8 cellular contexts compared by ENCODE assay signal in the genomic region with DNA sequence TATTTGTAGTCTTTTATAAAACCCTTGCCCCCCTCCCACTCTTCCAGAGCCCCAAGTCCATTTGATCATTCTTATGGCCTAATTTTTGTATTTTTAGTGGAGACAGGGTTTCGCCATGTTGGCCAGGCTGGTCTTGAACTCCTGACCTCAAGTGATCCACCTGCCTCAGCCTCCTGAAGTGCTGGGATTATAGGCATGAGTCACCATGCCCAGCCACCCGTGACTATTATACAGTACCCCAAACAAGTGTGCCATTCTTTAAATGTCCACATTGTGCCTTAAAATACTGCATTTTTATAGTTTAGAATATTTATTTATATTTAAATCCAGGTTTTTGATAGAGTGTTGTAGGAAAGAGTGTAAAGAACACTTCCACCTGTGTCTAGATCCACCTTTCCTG.
DNase-seq lines count a peak whose midpoint lies in the region; ATAC-seq, FAIRE-seq and TF ChIP-seq lines count a peak whose summit lies in the region.
"Not testable (repeated sequence)": the region's sequence is repeated elsewhere in the genome, so short reads cannot be mapped to it uniquely, and the experiment has no call there.

No MANE protein-coding gene starts in this region.

- POLR2A ChIA-PET in T-cell (lab: Charles Lee) (interaction anchor here (0.6 to 1.2 kb wide), 10 partner anchors 17 to 1103 kb away, joined by 3 to 13 read pairs (median 4); no protein-coding TSS in a partner anchor), HepG2 (lab: Yijun Ruan, JAX) (interaction anchor here (1.7 kb wide), 1 partner anchor 68 kb away, joined by 5 read pairs; no protein-coding TSS in a partner anchor)

- H3K4me2 ChIP-seq in BLaER1 (peak overlapping the region; percentile 64), HepG2 (ENCODE audit: low read depth, low read length) (peak overlapping the region; percentile 57; the same call in 1 of the 2 replicates)

- not testable (repeated sequence) for ATAC-seq in T-cell (replicated peaks in 1 of 4); HepG2; pancreas

- in situ Hi-C loops in HepG2 (cut with HindIII; ENCODE audit: extremely low pct_ligation_motif_present, low pct_unique_long_range_greater_than_20kb): loop anchor here (5.0 to 25.0 kb wide), 3 partner anchors 103 to 493 kb away; a partner anchor contains a TSS

- DNase-seq in T-cell; activated T-helper 2 cell treated with anti-CD3 and anti-CD28 coated beads, Interferon-gamma antibody, Interleukin-2, Interleukin-4, amounts not matched to agents 10 μg/mL and 5 μg/mL and 100 μg/mL, durations not matched to agents 14 hours and 24 hours and 36 hours (ENCODE audit: low spot score); HepG2 (ENCODE audit: low spot score); pancreas; tibial nerve (ENCODE audit: low spot score in 2 of 2): not testable (repeated sequence)

- not testable (repeated sequence) for TF ChIP-seq CTCF in HepG2 (CRISPR knock-in tag; IDR thresholded peaks at IDR 0.05); pancreas (IDR thresholded peaks at IDR 0.05); tibial nerve (IDR thresholded peaks at IDR 0.05)

- H3K4me1 Mint-ChIP-seq in IgD-negative memory B cell (peaks cover 47 to 76% (median 59%) of the 10 kb centered on the region in 3 donors), T-cell (peaks cover 85 to 95% (median 94%) of the 10 kb centered on the region in 3 donors)
- H3K4me1 Mint-ChIP-seq in activated T-helper 2 cell treated with anti-CD3 and anti-CD28 coated beads, Interferon-gamma antibody, Interleukin-2, Interleukin-4, amounts not matched to agents 10 μg/mL and 5 μg/mL and 100 μg/mL, durations not matched to agents 14 hours and 24 hours and 36 hours (ENCODE audit: low read depth): peaks cover 80% of the 10 kb centered on the region
- peaks cover 39% of the 10 kb centered on the region for H3K4me1 Mint-ChIP-seq in dendritic cell treated with granulocyte-macrophage colony-stimulating factor and Interleukin-4, amounts not matched to agents 40 ng/mL and 50 ng/mL, for 4 days (ENCODE audit: low read depth)

- peaks cover 60% of the 10 kb centered on the region for H3K4me1 ChIP-seq in BLaER1
- peaks cover 71% of the 10 kb centered on the region for H3K4me1 ChIP-seq in HepG2 (ENCODE audit: insufficient read depth, low read length)
- peaks cover 0 to 40% (median 6%) of the 10 kb centered on the region in 3 donors for H3K4me1 ChIP-seq in pancreas
- H3K4me1 ChIP-seq in tibial nerve: peaks cover 0 to 65% (median 27%) of the 10 kb centered on the region in 4 donors

- H3K4me3 Mint-ChIP-seq in IgD-negative memory B cell (peak overlapping the region; percentile 5 to 94 (median 64)), T-cell (peak overlapping the region; percentile 21 to 69 (median 43))
- H3K4me3 Mint-ChIP-seq in activated T-helper 2 cell treated with anti-CD3 and anti-CD28 coated beads, Interferon-gamma antibody, Interleukin-2, Interleukin-4, amounts not matched to agents 10 μg/mL and 5 μg/mL and 100 μg/mL, durations not matched to agents 14 hours and 24 hours and 36 hours (ENCODE audit: low read depth); dendritic cell treated with granulocyte-macrophage colony-stimulating factor and Interleukin-4, amounts not matched to agents 40 ng/mL and 50 ng/mL, for 4 days: not testable (repeated sequence)

- H3K79me2 ChIP-seq in HepG2 (ENCODE audit: insufficient read depth, low read length): peaks cover 23% of the 10 kb centered on the region

- WGBS in HepG2 (ENCODE audit: low lambda C conversion rate): 90% methylated on average over 2 of the region's 2 CpGs
- 85 to 95% methylated on average over 2 of the region's 2 CpGs for WGBS in pancreas, 2 donors
- WGBS in tibial nerve, 2 donors: 72 to 87% methylated on average over 2 of the region's 2 CpGs

- TF ChIP-seq EP300 in HepG2 (IDR thresholded peaks at IDR 0.05; ENCODE audit: low read depth in 2 of 2, low read length in 2 of 2); HepG2 (CRISPR knock-in tag; IDR thresholded peaks at IDR 0.05; ENCODE audit: borderline replicate concordance); tibial nerve (IDR thresholded peaks at IDR 0.05): not testable (repeated sequence)

- peaks cover 32% of the 10 kb centered on the region; the same call in 1 of the 2 replicates for H3K36me3 ChIP-seq in BLaER1
- not testable (repeated sequence) for H3K36me3 ChIP-seq in HepG2 (replicated peaks in 1 of 2; ENCODE audit: control insufficient read depth in 1 of 2, insufficient read depth in 2 of 2, low read length in 2 of 2); pancreas; tibial nerve

- not testable (repeated sequence) for H3K4me3 ChIP-seq in BLaER1; HepG2 (replicated peaks in 1 of 3; ENCODE audit: insufficient read depth in 1 of 3, low read depth in 2 of 3, low read length in 3 of 3); pancreas; tibial nerve

- H3K9ac ChIP-seq in BLaER1: 0 out of 2 replicates have a peak overlapping the region, but pooled peaks have one; percentile 54
- H3K9ac ChIP-seq in HepG2 (ENCODE audit: insufficient read depth, low read depth, low read length): peak overlapping the region; percentile 31; the same call in 1 of the 2 replicates

- not testable (repeated sequence) for TF ChIP-seq RAD21 in HepG2 (CRISPR knock-in tag; IDR thresholded peaks at IDR 0.05)

- CTCF ChIA-PET in T-cell (lab: Charles Lee): interaction anchor here (0.6 to 1.1 kb wide), 3 partner anchors 23 to 121 kb away, joined by 3 to 4 read pairs (median 3); no protein-coding TSS in a partner anchor
- CTCF ChIA-PET in HepG2 (lab: Yijun Ruan, JAX; ENCODE audit: low intra/inter-chr PET ratio, low total read pairs): not testable (repeated sequence)

- BruUV-seq in HepG2 (replicated peaks; lab: Mats Ljungman, UMichigan): not testable (repeated sequence)

- not testable (repeated sequence) for H2AFZ ChIP-seq in HepG2 (ENCODE audit: low read length)

- peak overlapping the region; percentile 60 for H3K27ac ChIP-seq in BLaER1
- peak overlapping the region; percentile 88 for H3K27ac ChIP-seq in HepG2 (ENCODE audit: extremely low read length, insufficient read depth, low read length)
- H3K27ac ChIP-seq in pancreas: peak overlapping the region in 3 of 4 donors; percentile 14 to 81 (median 67)
- H3K27ac ChIP-seq in tibial nerve: peak overlapping the region in 3 of 4 donors; percentile 51 to 70 (median 58)

- not testable (repeated sequence) for H3K27me3 ChIP-seq in BLaER1; HepG2 (ENCODE audit: control insufficient read depth in 1 of 2, insufficient read depth in 2 of 2, low read length in 2 of 2); pancreas; tibial nerve

- H3K27me3 Mint-ChIP-seq in IgD-negative memory B cell; T-cell; activated T-helper 2 cell treated with anti-CD3 and anti-CD28 coated beads, Interferon-gamma antibody, Interleukin-2, Interleukin-4, amounts not matched to agents 10 μg/mL and 5 μg/mL and 100 μg/mL, durations not matched to agents 14 hours and 24 hours and 36 hours (ENCODE audit: low read depth); dendritic cell treated with granulocyte-macrophage colony-stimulating factor and Interleukin-4, amounts not matched to agents 40 ng/mL and 50 ng/mL, for 4 days: not testable (repeated sequence)

- H3K9me3 ChIP-seq in BLaER1; HepG2 (ENCODE audit: low read length); pancreas; tibial nerve: not testable (repeated sequence)

- intact Hi-C loops in activated T-helper 2 cell treated with anti-CD3 and anti-CD28 coated beads, Interferon-gamma antibody, Interleukin-2, Interleukin-4, amounts not matched to agents 10 μg/mL and 5 μg/mL and 100 μg/mL, durations not matched to agents 14 hours and 24 hours and 36 hours (cut with micrococcal nuclease): loop anchor here (5.0 kb wide), 1 partner anchor 157 kb away; no protein-coding TSS in a partner anchor
- intact Hi-C loops in dendritic cell treated with granulocyte-macrophage colony-stimulating factor and Interleukin-4, amounts not matched to agents 40 ng/mL and 50 ng/mL, for 4 days (cut with micrococcal nuclease): loop anchor here (5.0 kb wide), 1 partner anchor 218 kb away; no protein-coding TSS in a partner anchor
- intact Hi-C loops in HepG2 (cut with micrococcal nuclease; ENCODE audit: unreplicated experiment); pancreas (cut with DNase I): not testable (repeated sequence)

- H3K27ac Mint-ChIP-seq in IgD-negative memory B cell (peak overlapping the region; percentile 98 to 99 (median 99)), T-cell (peak overlapping the region; percentile 97 to 100)
- peak overlapping the region; percentile 97 for H3K27ac Mint-ChIP-seq in activated T-helper 2 cell treated with anti-CD3 and anti-CD28 coated beads, Interferon-gamma antibody, Interleukin-2, Interleukin-4, amounts not matched to agents 10 μg/mL and 5 μg/mL and 100 μg/mL, durations not matched to agents 14 hours and 24 hours and 36 hours
- H3K27ac Mint-ChIP-seq in dendritic cell treated with granulocyte-macrophage colony-stimulating factor and Interleukin-4, amounts not matched to agents 40 ng/mL and 50 ng/mL, for 4 days: peak overlapping the region; percentile 86

- not testable (repeated sequence) for TF ChIP-seq POLR2A in HepG2 (IDR thresholded peaks at IDR 0.05; ENCODE audit: insufficient read depth in 1 of 2, low read depth in 2 of 2, low read length in 2 of 2); tibial nerve (IDR thresholded peaks at IDR 0.05)

- not testable (repeated sequence) for FAIRE-seq in HepG2 (lab: Jason Lieb, UNC); pancreas (lab: Jason Lieb, UNC)

- peaks cover 19% of the 10 kb centered on the region for H4K20me1 ChIP-seq in BLaER1
- not testable (repeated sequence) for H4K20me1 ChIP-seq in HepG2 (ENCODE audit: insufficient read depth, low read length)

- not testable (repeated sequence) for H3K9me3 Mint-ChIP-seq in IgD-negative memory B cell; T-cell; activated T-helper 2 cell treated with anti-CD3 and anti-CD28 coated beads, Interferon-gamma antibody, Interleukin-2, Interleukin-4, amounts not matched to agents 10 μg/mL and 5 μg/mL and 100 μg/mL, durations not matched to agents 14 hours and 24 hours and 36 hours; dendritic cell treated with granulocyte-macrophage colony-stimulating factor and Interleukin-4, amounts not matched to agents 40 ng/mL and 50 ng/mL, for 4 days

- H3K36me3 Mint-ChIP-seq in IgD-negative memory B cell: not testable (repeated sequence)
- peaks cover 31% of the 10 kb centered on the region for H3K36me3 Mint-ChIP-seq in T-cell
- H3K36me3 Mint-ChIP-seq in activated T-helper 2 cell treated with anti-CD3 and anti-CD28 coated beads, Interferon-gamma antibody, Interleukin-2, Interleukin-4, amounts not matched to agents 10 μg/mL and 5 μg/mL and 100 μg/mL, durations not matched to agents 14 hours and 24 hours and 36 hours (ENCODE audit: low read depth): peaks cover 43% of the 10 kb centered on the region
- peaks cover 34% of the 10 kb centered on the region for H3K36me3 Mint-ChIP-seq in dendritic cell treated with granulocyte-macrophage colony-stimulating factor and Interleukin-4, amounts not matched to agents 40 ng/mL and 50 ng/mL, for 4 days (ENCODE audit: low read depth)
